In genomic region chr16:85004587-85005205, GRCh38 we compare ENCODE assay signal across 11 cellular contexts. TPM values are rescaled to one million over a fixed set of nuclear protein-coding genes. Genes with fewer than 3 reads are reported as not detected.
DNase-seq lines count a peak whose midpoint lies in the region; ATAC-seq lines count a peak whose summit lies in the region.
"Had no signal": no experiment of that assay in that cellular context is flagged by ENCODE, and none has a peak within 500 bp of the region (broad histone marks: within the 10 kb centered on the region; RNA-seq: fewer than 3 reads in every experiment).

No MANE protein-coding gene starts in this region.

- H3K4me1 Mint-ChIP-seq in natural killer cell treated with Interleukin-12 subunit alpha and Interleukin-12 subunit beta and Interleukin-15 and Interleukin-18, amount 100 ng/mL, for 72 hours (ENCODE audit: low read depth in 2 of 2) = peaks cover 42 to 48% of the 10 kb centered on the region in 2 donors

- no peaks in the 10 kb centered on the region for H3K9me3 ChIP-seq in Karpas-422 (ENCODE audit: low read length)
- no peaks in the 10 kb centered on the region for H3K9me3 ChIP-seq in duodenal mucosa (ENCODE audit: control insufficient read depth in 1 of 2, low read length in 2 of 2)
- no peaks in the 10 kb centered on the region for H3K9me3 ChIP-seq in mucosa of stomach (ENCODE audit: control insufficient read depth, low read length)
- H3K9me3 ChIP-seq in effector memory CD4-positive, alpha-beta T cell (ENCODE audit: control insufficient read depth, low read length) = no peaks in the 10 kb centered on the region

- peaks cover 24% of the 10 kb centered on the region for H3K4me1 ChIP-seq in Karpas-422 (ENCODE audit: low read length)
- H3K4me1 ChIP-seq in duodenal mucosa (ENCODE audit: control insufficient read depth in 1 of 2, insufficient read depth in 2 of 2, low read length in 2 of 2) = peaks cover 64 to 75% of the 10 kb centered on the region in 2 donors
- H3K4me1 ChIP-seq in mucosa of stomach (ENCODE audit: control insufficient read depth, insufficient read depth, low read length) = peaks cover 83% of the 10 kb centered on the region
- peaks cover 7% of the 10 kb centered on the region for H3K4me1 ChIP-seq in effector memory CD4-positive, alpha-beta T cell (ENCODE audit: control insufficient read depth, insufficient read depth, low read length, poor library complexity, severe bottlenecking)

- DNase-seq in 8988T (peak; percentile 84), Karpas-422 (no peak)
- DNase-seq in effector memory CD4-positive, alpha-beta T cell = no peak
- no peak for DNase-seq in natural killer cell treated with Interleukin-12 subunit alpha and Interleukin-12 subunit beta and Interleukin-15 and Interleukin-18, amount 100 ng/mL, for 72 hours (ENCODE audit: low spot score)
- DNase-seq: NCI-H526 treated with DMSO at 0.1 percent for 48 hours had no signal

- no peaks in the 10 kb centered on the region for H3K36me3 Mint-ChIP-seq in natural killer cell treated with Interleukin-12 subunit alpha and Interleukin-12 subunit beta and Interleukin-15 and Interleukin-18, amount 100 ng/mL, for 72 hours

- no peaks in the 10 kb centered on the region for H3K9me3 Mint-ChIP-seq in natural killer cell treated with Interleukin-12 subunit alpha and Interleukin-12 subunit beta and Interleukin-15 and Interleukin-18, amount 100 ng/mL, for 72 hours

- H3K27ac Mint-ChIP-seq in natural killer cell treated with Interleukin-12 subunit alpha and Interleukin-12 subunit beta and Interleukin-15 and Interleukin-18, amount 100 ng/mL, for 72 hours = no peak overlapping the region

- no peak for ATAC-seq in GM21381 (IDR thresholded peaks at IDR 0.05; ENCODE audit: unreplicated experiment)
- ATAC-seq in GM21515 (IDR thresholded peaks at IDR 0.05; ENCODE audit: unreplicated experiment) = no peak
- no peak for ATAC-seq in natural killer cell treated with Interleukin-12 subunit alpha and Interleukin-12 subunit beta and Interleukin-15 and Interleukin-18, amount 100 ng/mL, for 72 hours

- peaks cover 23% of the 10 kb centered on the region for H4K20me1 ChIP-seq in Karpas-422 (ENCODE audit: insufficient read depth, low read depth, low read length)

- H3K9ac ChIP-seq in Karpas-422 (ENCODE audit: low read length) (peak overlapping the region; percentile 29; the same call in 1 of the 2 replicates), duodenal mucosa (ENCODE audit: low read depth in 1 of 2, low read length in 2 of 2) (no peak overlapping the region), mucosa of stomach (ENCODE audit: low read length) (peak overlapping the region; percentile 58)
- H3K9ac ChIP-seq: parathyroid adenoma had no signal

- no peak overlapping the region for H2AFZ ChIP-seq in Karpas-422 (ENCODE audit: low read length)
- H2AFZ ChIP-seq: parathyroid adenoma had no signal

- H3K4me3 ChIP-seq in Karpas-422 (ENCODE audit: low read length) (peak overlapping the region; percentile 11; the same call in 1 of the 2 replicates), duodenal mucosa (ENCODE audit: low read depth in 1 of 2, low read length in 2 of 2) (no peak overlapping the region), mucosa of stomach (ENCODE audit: low read length) (no peak overlapping the region)
- H3K4me3 ChIP-seq in effector memory CD4-positive, alpha-beta T cell (ENCODE audit: insufficient read depth, low read depth, low read length, poor library complexity, severe bottlenecking) = no peak overlapping the region

- H3K27me3 ChIP-seq in Karpas-422 (ENCODE audit: low read length) (no peaks in the 10 kb centered on the region), duodenal mucosa (ENCODE audit: control insufficient read depth in 1 of 2, insufficient read depth in 2 of 2, low read length in 2 of 2) (no peaks in the 10 kb centered on the region), mucosa of stomach (ENCODE audit: control insufficient read depth, insufficient read depth, low read length) (no peaks in the 10 kb centered on the region)
- no peaks in the 10 kb centered on the region for H3K27me3 ChIP-seq in effector memory CD4-positive, alpha-beta T cell (replicated peaks; ENCODE audit: control insufficient read depth, insufficient read depth, low read length, poor library complexity, severe bottlenecking)

- no peaks in the 10 kb centered on the region for H3K9me2 ChIP-seq in Karpas-422 (replicated peaks; ENCODE audit: insufficient read depth, low read length)

- no peaks in the 10 kb centered on the region for H3K36me3 ChIP-seq in Karpas-422 (ENCODE audit: insufficient read depth, low read length)
- peaks cover 0 to 7% of the 10 kb centered on the region in 2 donors for H3K36me3 ChIP-seq in duodenal mucosa (ENCODE audit: control insufficient read depth in 1 of 2, insufficient read depth in 2 of 2, low read length in 2 of 2)
- H3K36me3 ChIP-seq in mucosa of stomach (ENCODE audit: control insufficient read depth, insufficient read depth, low read length) = no peaks in the 10 kb centered on the region
- H3K36me3 ChIP-seq in effector memory CD4-positive, alpha-beta T cell (ENCODE audit: control insufficient read depth, insufficient read depth, low read length) = no peaks in the 10 kb centered on the region

- H3K4me2 ChIP-seq in Karpas-422 (ENCODE audit: low read depth, low read length, poor library complexity, severe bottlenecking) = peak overlapping the region; percentile 75

- peak overlapping the region; percentile 46; the same call in 1 of the 2 replicates for H3K27ac ChIP-seq in Karpas-422 (ENCODE audit: low read length)
- H3K27ac ChIP-seq in duodenal mucosa (ENCODE audit: low read depth, low read length) = peak overlapping the region; percentile 37
- no peak overlapping the region for H3K27ac ChIP-seq in effector memory CD4-positive, alpha-beta T cell (ENCODE audit: insufficient read depth, low read length, poor library complexity, severe bottlenecking)
- H3K27ac ChIP-seq: C4-2B, parathyroid adenoma had no signal

- no peak overlapping the region for H3K4me3 Mint-ChIP-seq in natural killer cell treated with Interleukin-12 subunit alpha and Interleukin-12 subunit beta and Interleukin-15 and Interleukin-18, amount 100 ng/mL, for 72 hours

- H3K79me2 ChIP-seq in Karpas-422 (ENCODE audit: low read length) = peaks cover 95% of the 10 kb centered on the region

- no peaks in the 10 kb centered on the region for H3K27me3 Mint-ChIP-seq in natural killer cell treated with Interleukin-12 subunit alpha and Interleukin-12 subunit beta and Interleukin-15 and Interleukin-18, amount 100 ng/mL, for 72 hours

RNA-seq across cellular contexts. Expression of gene ZDHHC7, which starts 6.6 kb away (rescaled TPM):
- total RNA-seq in Karpas-422 (2014; rRNA removed; shearing (Covaris generic); ENCODE audit: low replicate concordance) = 22.5 and 27.8 TPM in 2 replicates
- total RNA-seq in natural killer cell treated with Interleukin-12 subunit alpha and Interleukin-12 subunit beta and Interleukin-15 and Interleukin-18, amount 100 ng/mL, for 72 hours = 10 to 100 TPM; 28.5 to 43.9 TPM

RNA-seq across cellular contexts. Expression of gene KIAA0513, which starts 22.9 kb away (rescaled TPM):
- 0.97 and 1.6 TPM in 2 replicates for total RNA-seq in Karpas-422 (2014; rRNA removed; shearing (Covaris generic); ENCODE audit: low replicate concordance)
- total RNA-seq in natural killer cell treated with Interleukin-12 subunit alpha and Interleukin-12 subunit beta and Interleukin-15 and Interleukin-18, amount 100 ng/mL, for 72 hours = 1 to 10 TPM; 3.3 to 3.6 TPM

Comparison
In these comparisons a context has a peak if more than half of its experiments do, and no peak if none do; other contexts are left out.
1. H3K9ac ChIP-seq: peak in Karpas-422 (single experiment) and mucosa of stomach (single experiment); none in duodenal mucosa (0 of 2).